ENCODE assay signal across 12 cellular contexts in genomic region chr14:20247651-20248246, GRCh38. TPM values are rescaled to one million over a fixed set of nuclear protein-coding genes. Genes with fewer than 3 reads are reported as not detected.
DNase-seq lines count a peak whose midpoint lies in the region; TF ChIP-seq lines count a peak whose summit lies in the region.
"Had no signal": no experiment of that assay in that cellular context is flagged by ENCODE, and none has a peak within 500 bp of the region (broad histone marks: within the 10 kb centered on the region; RNA-seq: fewer than 3 reads in every experiment).

No MANE protein-coding gene starts in this region.

- no peaks in the 10 kb centered on the region for H3K27me3 ChIP-seq in neural progenitor cell
- H3K27me3 ChIP-seq: colonic mucosa had no signal

- H3K27ac ChIP-seq in neural progenitor cell: no peak overlapping the region
- H3K27ac ChIP-seq: colonic mucosa had no signal

- H3K9me3 ChIP-seq in neural progenitor cell (ENCODE audit: low read depth): peaks cover 42% of the 10 kb centered on the region
- H3K9me3 ChIP-seq: colonic mucosa had no signal

- H3K9me3 Mint-ChIP-seq in neural progenitor cell: peaks cover 11% of the 10 kb centered on the region
- H3K9me3 Mint-ChIP-seq in activated naive CD8-positive, alpha-beta T cell treated with anti-CD3 and anti-CD28 coated beads for 36 hours: peaks cover 8% of the 10 kb centered on the region

- DNase-seq in NCI-H1694 treated with DMSO at 0.1 percent for 48 hours (lab: John Stamatoyannopoulos, UW) (peak; percentile 4), NCI-H1694 (lab: John Stamatoyannopoulos, UW) (no peak), NAMALWA (ENCODE audit: low spot score) (peak; percentile 33), SW480 (ENCODE audit: low spot score) (peak; percentile 48), neural progenitor cell (ENCODE audit: low spot score) (no peak), T1000 (lab: John Stamatoyannopoulos, UW) (no peak)
- DNase-seq in activated CD4-positive, alpha-beta T cell treated with anti-CD3 and anti-CD28 coated beads for 4 hours: no peak
- no peak for DNase-seq in activated naive CD8-positive, alpha-beta T cell treated with anti-CD3 and anti-CD28 coated beads for 36 hours
- DNase-seq: colonic mucosa; head of caudate nucleus; stimulated activated naive CD4-positive, alpha-beta T cell had no signal

- no peaks in the 10 kb centered on the region for H3F3A ChIP-seq in neural progenitor cell (ENCODE audit: low read depth)

- TF ChIP-seq CTCF in neural progenitor cell (IDR thresholded peaks at IDR 0.05): peak; percentile 17

- no peak overlapping the region for H2AFZ ChIP-seq in neural progenitor cell (replicated peaks)

- no peaks in the 10 kb centered on the region for H3K4me1 ChIP-seq in neural progenitor cell
- H3K4me1 ChIP-seq: colonic mucosa had no signal

- no peak overlapping the region for H3K9ac ChIP-seq in neural progenitor cell

- no peaks in the 10 kb centered on the region for H3K27me3 Mint-ChIP-seq in neural progenitor cell (ENCODE audit: insufficient read depth, low read depth)
- H3K27me3 Mint-ChIP-seq in activated naive CD8-positive, alpha-beta T cell treated with anti-CD3 and anti-CD28 coated beads for 36 hours: no peaks in the 10 kb centered on the region
- H3K27me3 Mint-ChIP-seq: activated T-helper 17 cell treated with anti-CD3 and anti-CD28 coated beads, Interleukin-2, amount 50 U/mL, for 72 hours had no signal

- H3K36me3 Mint-ChIP-seq in neural progenitor cell: no peaks in the 10 kb centered on the region
- peaks cover 5% of the 10 kb centered on the region for H3K36me3 Mint-ChIP-seq in activated naive CD8-positive, alpha-beta T cell treated with anti-CD3 and anti-CD28 coated beads for 36 hours

- H3K27ac Mint-ChIP-seq in neural progenitor cell: no peak overlapping the region
- H3K27ac Mint-ChIP-seq in activated naive CD8-positive, alpha-beta T cell treated with anti-CD3 and anti-CD28 coated beads for 36 hours: no peak overlapping the region
- H3K27ac Mint-ChIP-seq: activated T-helper 17 cell treated with anti-CD3 and anti-CD28 coated beads, Interleukin-2, amount 50 U/mL, for 72 hours had no signal

- no peak overlapping the region for H3K4me3 Mint-ChIP-seq in neural progenitor cell
- H3K4me3 Mint-ChIP-seq in activated naive CD8-positive, alpha-beta T cell treated with anti-CD3 and anti-CD28 coated beads for 36 hours: no peak overlapping the region
- H3K4me3 Mint-ChIP-seq: activated T-helper 17 cell treated with anti-CD3 and anti-CD28 coated beads, Interleukin-2, amount 50 U/mL, for 72 hours had no signal

- H3K4me1 Mint-ChIP-seq in neural progenitor cell: no peaks in the 10 kb centered on the region
- H3K4me1 Mint-ChIP-seq in activated naive CD8-positive, alpha-beta T cell treated with anti-CD3 and anti-CD28 coated beads for 36 hours: no peaks in the 10 kb centered on the region
- H3K4me1 Mint-ChIP-seq: activated T-helper 17 cell treated with anti-CD3 and anti-CD28 coated beads, Interleukin-2, amount 50 U/mL, for 72 hours had no signal

- no peaks in the 10 kb centered on the region for H4K20me1 ChIP-seq in neural progenitor cell (ENCODE audit: low read depth)

- no peaks in the 10 kb centered on the region for H3K36me3 ChIP-seq in neural progenitor cell
- H3K36me3 ChIP-seq: colonic mucosa had no signal

- no peaks in the 10 kb centered on the region for H3K79me2 ChIP-seq in neural progenitor cell (ENCODE audit: low read depth)

- H3K4me3 ChIP-seq in neural progenitor cell: no peak overlapping the region
- H3K4me3 ChIP-seq: colonic mucosa had no signal

- no peak overlapping the region for H3K4me2 ChIP-seq in neural progenitor cell

RNA-seq across cellular contexts. Expression of gene OR11H4, which starts 8.7 kb away (rescaled TPM):
- total RNA-seq in neural progenitor cell (ENCODE audit: low replicate concordance): not detected in 2 replicates
- total RNA-seq in activated naive CD8-positive, alpha-beta T cell treated with anti-CD3 and anti-CD28 coated beads for 36 hours: not detected
- total RNA-seq: activated T-helper 17 cell treated with anti-CD3 and anti-CD28 coated beads, Interleukin-2, amount 50 U/mL, for 72 hours; colonic mucosa had no signal

RNA-seq across cellular contexts. Expression of gene OR11H7, which starts 19.0 kb away (rescaled TPM):
- total RNA-seq in neural progenitor cell (ENCODE audit: low replicate concordance): not detected in 2 replicates
- total RNA-seq in activated naive CD8-positive, alpha-beta T cell treated with anti-CD3 and anti-CD28 coated beads for 36 hours: not detected
- total RNA-seq: activated T-helper 17 cell treated with anti-CD3 and anti-CD28 coated beads, Interleukin-2, amount 50 U/mL, for 72 hours; colonic mucosa had no signal

RNA-seq across cellular contexts. Expression of gene OR11H6, which starts 24.2 kb away (rescaled TPM):
- total RNA-seq in neural progenitor cell (ENCODE audit: low replicate concordance): not detected in 2 replicates
- not detected for total RNA-seq in activated naive CD8-positive, alpha-beta T cell treated with anti-CD3 and anti-CD28 coated beads for 36 hours
- total RNA-seq: activated T-helper 17 cell treated with anti-CD3 and anti-CD28 coated beads, Interleukin-2, amount 50 U/mL, for 72 hours; colonic mucosa had no signal

RNA-seq across cellular contexts. Expression of gene OR11G2, which starts 57.1 kb away (rescaled TPM):
- not detected in 2 replicates for total RNA-seq in neural progenitor cell (ENCODE audit: low replicate concordance)
- not detected for total RNA-seq in activated naive CD8-positive, alpha-beta T cell treated with anti-CD3 and anti-CD28 coated beads for 36 hours
- total RNA-seq: activated T-helper 17 cell treated with anti-CD3 and anti-CD28 coated beads, Interleukin-2, amount 50 U/mL, for 72 hours; colonic mucosa had no signal

RNA-seq across cellular contexts. Expression of gene TTC5, which starts 58.0 kb away (rescaled TPM):
- 15.1 and 15.3 TPM in 2 replicates for total RNA-seq in neural progenitor cell (ENCODE audit: low replicate concordance)
- total RNA-seq in activated naive CD8-positive, alpha-beta T cell treated with anti-CD3 and anti-CD28 coated beads for 36 hours: 10 to 100 TPM; 27.5 to 27.7 TPM

Comparison
In these comparisons a context has a peak if more than half of its experiments do, and no peak if none do; other contexts are left out.
1. DNase-seq: peak in NCI-H1694 treated with DMSO at 0.1 percent for 48 hours (single experiment), NAMALWA (single experiment) and SW480 (single experiment); none in NCI-H1694 (single experiment), neural progenitor cell (single experiment), activated CD4-positive, alpha-beta T cell treated with anti-CD3 and anti-CD28 coated beads for 4 hours (0 of 2), activated naive CD8-positive, alpha-beta T cell treated with anti-CD3 and anti-CD28 coated beads for 36 hours (single experiment) and T1000 (single experiment).